In the genomic region with DNA sequence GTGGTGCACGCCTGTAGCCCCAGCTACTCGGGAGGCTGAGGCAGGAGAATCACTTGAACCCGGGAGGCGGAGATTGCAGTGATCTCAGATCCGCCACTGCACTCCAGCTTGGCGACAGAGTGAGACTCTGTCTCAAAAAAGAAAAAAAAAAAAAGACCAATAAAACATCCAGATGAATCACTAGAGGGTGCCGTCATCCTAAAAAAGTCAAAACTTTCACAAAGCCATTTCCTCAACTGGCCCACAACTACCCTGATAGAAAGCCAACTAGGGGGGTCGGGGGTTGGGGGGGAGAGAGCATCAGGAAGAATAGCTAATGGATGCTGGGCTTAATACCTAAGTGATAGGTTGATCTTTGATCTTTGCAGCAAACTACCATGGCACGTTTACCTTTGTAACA, we compare ENCODE assay signal across 1 cellular context.
TF ChIP-seq lines count a peak whose summit lies in the region.

No MANE protein-coding gene starts in this region.

TF ChIP-seq in HEK293T, 16 proteins besides CTCF, POLR2A, EP300 and RAD21:
- TF ChIP-seq ZNF384 (IDR thresholded peaks at IDR 0.05) = peak; percentile 75
